Comparison of ENCODE assay signal across 1 cellular context in the genomic region with DNA sequence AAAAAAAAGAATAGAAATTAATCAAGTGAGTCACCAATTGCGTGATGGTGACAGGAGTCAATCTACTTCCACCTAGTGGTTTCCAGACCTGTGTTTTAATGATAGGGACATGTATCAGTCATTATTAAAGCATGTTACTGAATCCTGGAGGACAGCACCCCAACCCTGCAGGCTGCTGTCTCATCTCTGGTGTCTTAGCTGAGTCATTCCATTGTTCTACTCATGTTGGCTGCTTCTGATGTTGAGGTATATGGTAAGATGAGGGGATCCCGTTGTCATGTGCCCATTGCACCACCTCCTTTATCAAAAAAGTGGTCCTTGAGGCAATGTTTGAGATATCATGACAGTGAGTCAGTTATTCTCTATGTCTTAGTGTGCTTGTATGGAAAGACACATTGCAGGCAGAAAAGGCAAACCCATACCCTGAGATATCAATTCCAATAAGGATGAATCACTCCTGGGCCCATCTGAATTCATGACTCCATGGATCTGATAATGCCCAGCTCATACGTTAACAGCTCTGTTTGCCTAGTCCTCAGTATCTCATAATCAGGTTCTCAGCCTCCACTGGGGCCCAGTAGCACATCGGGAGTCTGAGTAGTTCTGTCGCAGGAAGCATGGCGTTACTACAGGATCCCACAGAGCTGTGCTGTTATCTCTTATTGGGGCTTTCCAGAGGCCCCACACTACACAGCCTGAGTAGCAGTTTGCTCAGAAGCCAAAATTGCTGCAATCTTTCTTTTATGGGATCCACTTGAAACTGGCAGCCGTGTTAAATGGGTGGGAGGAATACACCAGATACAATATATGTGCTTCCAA.
TF ChIP-seq lines count a peak whose summit lies in the region.

No MANE protein-coding gene starts in this region.

TF ChIP-seq in HepG2, 621 proteins besides CTCF, POLR2A, EP300 and RAD21:
- TF ChIP-seq PRPF4 (IDR thresholded peaks at IDR 0.05; ENCODE audit: low read depth, low read length, poor library complexity, severe bottlenecking) (no peak), ATF1 (CRISPR knock-in tag; IDR thresholded peaks at IDR 0.05) (no peak)
- TF ChIP-seq, protein P1, sequence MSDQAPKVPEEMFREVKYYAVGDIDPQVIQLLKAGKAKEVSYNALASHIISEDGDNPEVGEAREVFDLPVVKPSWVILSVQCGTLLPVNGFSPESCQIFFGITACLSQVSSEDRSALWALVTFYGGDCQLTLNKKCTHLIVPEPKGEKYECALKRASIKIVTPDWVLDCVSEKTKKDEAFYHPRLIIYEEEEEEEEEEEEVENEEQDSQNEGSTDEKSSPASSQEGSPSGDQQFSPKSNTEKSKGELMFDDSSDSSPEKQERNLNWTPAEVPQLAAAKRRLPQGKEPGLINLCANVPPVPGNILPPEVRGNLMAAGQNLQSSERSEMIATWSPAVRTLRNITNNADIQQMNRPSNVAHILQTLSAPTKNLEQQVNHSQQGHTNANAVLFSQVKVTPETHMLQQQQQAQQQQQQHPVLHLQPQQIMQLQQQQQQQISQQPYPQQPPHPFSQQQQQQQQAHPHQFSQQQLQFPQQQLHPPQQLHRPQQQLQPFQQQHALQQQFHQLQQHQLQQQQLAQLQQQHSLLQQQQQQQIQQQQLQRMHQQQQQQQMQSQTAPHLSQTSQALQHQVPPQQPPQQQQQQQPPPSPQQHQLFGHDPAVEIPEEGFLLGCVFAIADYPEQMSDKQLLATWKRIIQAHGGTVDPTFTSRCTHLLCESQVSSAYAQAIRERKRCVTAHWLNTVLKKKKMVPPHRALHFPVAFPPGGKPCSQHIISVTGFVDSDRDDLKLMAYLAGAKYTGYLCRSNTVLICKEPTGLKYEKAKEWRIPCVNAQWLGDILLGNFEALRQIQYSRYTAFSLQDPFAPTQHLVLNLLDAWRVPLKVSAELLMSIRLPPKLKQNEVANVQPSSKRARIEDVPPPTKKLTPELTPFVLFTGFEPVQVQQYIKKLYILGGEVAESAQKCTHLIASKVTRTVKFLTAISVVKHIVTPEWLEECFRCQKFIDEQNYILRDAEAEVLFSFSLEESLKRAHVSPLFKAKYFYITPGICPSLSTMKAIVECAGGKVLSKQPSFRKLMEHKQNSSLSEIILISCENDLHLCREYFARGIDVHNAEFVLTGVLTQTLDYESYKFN (CRISPR knock-in tag; conservative IDR thresholded peaks at IDR 0.05): no peak
